In genomic region chr5:153711755-153712154, GRCh38 we compare ENCODE assay signal across 1 cellular context.
TF ChIP-seq lines count a peak whose summit lies in the region.

No MANE protein-coding gene starts in this region.

TF ChIP-seq in endothelial cell of umbilical vein, 7 proteins besides CTCF, POLR2A, EP300 and RAD21:
- no peak for TF ChIP-seq GATA2 (IDR thresholded peaks at IDR 0.05; ENCODE audit: insufficient read depth, insufficient read length, low read depth, low read length)
- no peak for TF ChIP-seq JUN (IDR thresholded peaks at IDR 0.05; ENCODE audit: borderline replicate concordance, insufficient read depth, insufficient read length, low read depth)
- TF ChIP-seq, protein P1, sequence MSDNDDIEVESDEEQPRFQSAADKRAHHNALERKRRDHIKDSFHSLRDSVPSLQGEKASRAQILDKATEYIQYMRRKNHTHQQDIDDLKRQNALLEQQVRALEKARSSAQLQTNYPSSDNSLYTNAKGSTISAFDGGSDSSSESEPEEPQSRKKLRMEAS (IDR thresholded peaks at IDR 0.05; ENCODE audit: insufficient read depth, insufficient read length), result no peak
- no peak for TF ChIP-seq FOS (IDR thresholded peaks at IDR 0.05; ENCODE audit: borderline replicate concordance, insufficient read depth, low read length)
- TF ChIP-seq EZH2 (IDR thresholded peaks at IDR 0.05; ENCODE audit: borderline replicate concordance, low read depth, low read length, severe bottlenecking), result no peak
- TF ChIP-seq POLR2AphosphoS5 (IDR thresholded peaks at IDR 0.05; ENCODE audit: insufficient read depth, low read depth, low read length), result no peak
- no peak for TF ChIP-seq MYC (IDR thresholded peaks at IDR 0.05; ENCODE audit: low read depth, low read length)
